In genomic region chr5:40483316-40483715, GRCh38 we compare ENCODE assay signal across 20 cellular contexts.
DNase-seq lines count a peak whose midpoint lies in the region; ATAC-seq and TF ChIP-seq lines count a peak whose summit lies in the region.
"Had no signal": no experiment of that assay in that cellular context is flagged by ENCODE, and none has a peak within 500 bp of the region (broad histone marks: within the 10 kb centered on the region; RNA-seq: fewer than 3 reads in every experiment).

No MANE protein-coding gene starts in this region.

- no peaks in the 10 kb centered on the region for H3K27me3 ChIP-seq in OCI-LY1 (ENCODE audit: insufficient read depth, low read length)
- H3K27me3 ChIP-seq: MG63 had no signal

- H3K9ac ChIP-seq in OCI-LY1 (ENCODE audit: low read length) = no peak overlapping the region

- H3K4me1 Mint-ChIP-seq in activated CD8-positive, alpha-beta T cell treated with anti-CD3 and anti-CD28 coated beads for 36 hours (ENCODE audit: low read depth) = peaks cover 80% of the 10 kb centered on the region
- H3K4me1 Mint-ChIP-seq in activated CD8-positive, alpha-beta T cell treated with anti-CD3 and anti-CD28 coated beads, Interleukin-2, amount 10 ng/mL, durations not matched to agents 7 days and 5 days (ENCODE audit: low read depth) = peaks cover 73% of the 10 kb centered on the region
- peaks cover 37 to 73% of the 10 kb centered on the region in 2 donors for H3K4me1 Mint-ChIP-seq in stimulated activated naive B cell treated with anti-CD40 and anti-IgM and Interleukin-4, amounts not matched to agents 10 μg/mL and 1 μg/mL and 100 μg/mL, for 72 hours

- H3F3A ChIP-seq in OCI-LY1 (ENCODE audit: insufficient read depth, low read length) = no peaks in the 10 kb centered on the region

- CTCF ChIA-PET in activated CD8-positive, alpha-beta T cell treated with anti-CD3 and anti-CD28 coated beads for 36 hours (lab: Charles Lee) = interaction anchor here (1.3 kb wide), 1 partner anchor 23 kb away, joined by 4 read pairs; no protein-coding TSS in a partner anchor
- CTCF ChIA-PET in activated CD8-positive, alpha-beta T cell treated with anti-CD3 and anti-CD28 coated beads, Interleukin-2, amount 10 ng/mL, durations not matched to agents 7 days and 5 days (lab: Charles Lee) = no interaction called here

- no peaks in the 10 kb centered on the region for H3K9me3 Mint-ChIP-seq in activated CD8-positive, alpha-beta T cell treated with anti-CD3 and anti-CD28 coated beads for 36 hours
- peaks cover 7% of the 10 kb centered on the region for H3K9me3 Mint-ChIP-seq in activated CD8-positive, alpha-beta T cell treated with anti-CD3 and anti-CD28 coated beads, Interleukin-2, amount 10 ng/mL, durations not matched to agents 7 days and 5 days (ENCODE audit: insufficient read depth)
- no peaks in the 10 kb centered on the region for H3K9me3 Mint-ChIP-seq in stimulated activated naive B cell treated with anti-CD40 and anti-IgM and Interleukin-4, amounts not matched to agents 10 μg/mL and 1 μg/mL and 100 μg/mL, for 72 hours

- H3K4me2 ChIP-seq in OCI-LY1 (ENCODE audit: low read length) = no peak overlapping the region
- H3K4me2 ChIP-seq: PC-9 had no signal

- H3K27ac ChIP-seq in OCI-LY1 (ENCODE audit: low read depth, low read length, poor library complexity, severe bottlenecking) = peak overlapping the region; percentile 24
- H3K27ac ChIP-seq: C4-2B, PC-9 had no signal

- H2AFZ ChIP-seq in OCI-LY1 (ENCODE audit: low read length) = no peak overlapping the region
- H2AFZ ChIP-seq: PC-9 had no signal

- intact Hi-C loops in activated CD8-positive, alpha-beta T cell treated with anti-CD3 and anti-CD28 coated beads for 36 hours (cut with micrococcal nuclease) = no loop called here

- ATAC-seq in activated CD8-positive, alpha-beta T cell treated with anti-CD3 and anti-CD28 coated beads for 36 hours = no peak
- no peak for ATAC-seq in activated CD8-positive, alpha-beta T cell treated with anti-CD3 and anti-CD28 coated beads, Interleukin-2, amount 10 ng/mL, durations not matched to agents 7 days and 5 days
- no peak for ATAC-seq in stimulated activated naive B cell treated with anti-CD40 and anti-IgM and Interleukin-4, amounts not matched to agents 10 μg/mL and 1 μg/mL and 100 μg/mL, for 72 hours (replicated peaks)
- no peak for ATAC-seq in HG03457 (IDR thresholded peaks at IDR 0.05; ENCODE audit: unreplicated experiment)
- no peak for ATAC-seq in GM21381 (IDR thresholded peaks at IDR 0.05; ENCODE audit: unreplicated experiment)
- ATAC-seq: HCT116; naive thymus-derived CD4-positive, alpha-beta T cell had no signal

- POLR2A ChIA-PET in activated CD8-positive, alpha-beta T cell treated with anti-CD3 and anti-CD28 coated beads for 36 hours (lab: Charles Lee) = no interaction called here
- POLR2A ChIA-PET in activated CD8-positive, alpha-beta T cell treated with anti-CD3 and anti-CD28 coated beads, Interleukin-2, amount 10 ng/mL, durations not matched to agents 7 days and 5 days (lab: Charles Lee) = no interaction called here

- H3K79me2 ChIP-seq in OCI-LY1 (ENCODE audit: insufficient read depth, low read length) = no peaks in the 10 kb centered on the region

- no peaks in the 10 kb centered on the region for H3K27me3 Mint-ChIP-seq in activated CD8-positive, alpha-beta T cell treated with anti-CD3 and anti-CD28 coated beads for 36 hours
- no peaks in the 10 kb centered on the region for H3K27me3 Mint-ChIP-seq in activated CD8-positive, alpha-beta T cell treated with anti-CD3 and anti-CD28 coated beads, Interleukin-2, amount 10 ng/mL, durations not matched to agents 7 days and 5 days (ENCODE audit: low read depth)
- no peaks in the 10 kb centered on the region for H3K27me3 Mint-ChIP-seq in stimulated activated naive B cell treated with anti-CD40 and anti-IgM and Interleukin-4, amounts not matched to agents 10 μg/mL and 1 μg/mL and 100 μg/mL, for 72 hours
- H3K27me3 Mint-ChIP-seq: naive thymus-derived CD4-positive, alpha-beta T cell had no signal

- peak overlapping the region; percentile 82 for H3K27ac Mint-ChIP-seq in activated CD8-positive, alpha-beta T cell treated with anti-CD3 and anti-CD28 coated beads for 36 hours
- no peak overlapping the region for H3K27ac Mint-ChIP-seq in activated CD8-positive, alpha-beta T cell treated with anti-CD3 and anti-CD28 coated beads, Interleukin-2, amount 10 ng/mL, durations not matched to agents 7 days and 5 days
- H3K27ac Mint-ChIP-seq in stimulated activated naive B cell treated with anti-CD40 and anti-IgM and Interleukin-4, amounts not matched to agents 10 μg/mL and 1 μg/mL and 100 μg/mL, for 72 hours = peak overlapping the region; percentile 10
- H3K27ac Mint-ChIP-seq: T-helper 2 cell treated with Interferon-gamma antibody and Interleukin-4, amounts not matched to agents 5 μg/mL and 100 μg/mL, for 36 hours had no signal

- H3K9me2 ChIP-seq in OCI-LY1 (ENCODE audit: low read depth, low read length) = no peaks in the 10 kb centered on the region

- H3K4me3 Mint-ChIP-seq in activated CD8-positive, alpha-beta T cell treated with anti-CD3 and anti-CD28 coated beads for 36 hours = no peak overlapping the region
- H3K4me3 Mint-ChIP-seq in activated CD8-positive, alpha-beta T cell treated with anti-CD3 and anti-CD28 coated beads, Interleukin-2, amount 10 ng/mL, durations not matched to agents 7 days and 5 days = no peak overlapping the region
- peak overlapping the region in 1 of 2 donors; percentile 50 for H3K4me3 Mint-ChIP-seq in stimulated activated naive B cell treated with anti-CD40 and anti-IgM and Interleukin-4, amounts not matched to agents 10 μg/mL and 1 μg/mL and 100 μg/mL, for 72 hours
- H3K4me3 Mint-ChIP-seq: T-helper 2 cell treated with Interferon-gamma antibody and Interleukin-4, amounts not matched to agents 5 μg/mL and 100 μg/mL, for 36 hours had no signal

- H3K9me3 ChIP-seq in OCI-LY1 (ENCODE audit: low read length) = no peaks in the 10 kb centered on the region

- no peaks in the 10 kb centered on the region for H3K36me3 Mint-ChIP-seq in activated CD8-positive, alpha-beta T cell treated with anti-CD3 and anti-CD28 coated beads for 36 hours (ENCODE audit: low read depth)
- H3K36me3 Mint-ChIP-seq in activated CD8-positive, alpha-beta T cell treated with anti-CD3 and anti-CD28 coated beads, Interleukin-2, amount 10 ng/mL, durations not matched to agents 7 days and 5 days (ENCODE audit: low read depth) = peaks cover under 1% of the 10 kb centered on the region
- H3K36me3 Mint-ChIP-seq in stimulated activated naive B cell treated with anti-CD40 and anti-IgM and Interleukin-4, amounts not matched to agents 10 μg/mL and 1 μg/mL and 100 μg/mL, for 72 hours = no peaks in the 10 kb centered on the region

- no peak overlapping the region for H3K4me3 ChIP-seq in OCI-LY1 (ENCODE audit: low read depth, low read length, poor library complexity, severe bottlenecking)
- H3K4me3 ChIP-seq in choroid plexus epithelial cell (ENCODE audit: low read depth, low read length) = no peak overlapping the region
- H3K4me3 ChIP-seq: MG63, PC-9, skin epidermis had no signal

- no peaks in the 10 kb centered on the region for H3K36me3 ChIP-seq in OCI-LY1 (ENCODE audit: insufficient read depth, low read length)
- H3K36me3 ChIP-seq: MG63 had no signal

- peaks cover 57% of the 10 kb centered on the region for H3K4me1 ChIP-seq in OCI-LY1 (ENCODE audit: insufficient read depth, low read length, severe bottlenecking)

- DNase-seq in activated CD8-positive, alpha-beta T cell treated with anti-CD3 and anti-CD28 coated beads for 36 hours = no peak
- no peak for DNase-seq in activated CD8-positive, alpha-beta T cell treated with anti-CD3 and anti-CD28 coated beads, Interleukin-2, amount 10 ng/mL, durations not matched to agents 7 days and 5 days
- DNase-seq in choroid plexus epithelial cell (ENCODE audit: low read depth) = peak; percentile 39
- no peak for DNase-seq in stimulated activated naive B cell treated with anti-CD40 and anti-IgM and Interleukin-4, amounts not matched to agents 10 μg/mL and 1 μg/mL and 100 μg/mL, for 72 hours
- no peak for DNase-seq in activated effector memory CD4-positive, alpha-beta T cell treated with anti-CD3 and anti-CD28 coated beads, Interleukin-2, amount 50 U/mL, for 16 hours
- DNase-seq: activated gamma-delta T cell treated with Interleukin-2 at 50 U/mL for 16 hours; anterior cingulate cortex; mesendoderm; MG63; naive thymus-derived CD4-positive, alpha-beta T cell; NCI-H146; stimulated activated CD4-positive, alpha-beta T cell treated with anti-CD3 and anti-CD28 coated beads, Interleukin-2, amount 100 ng/mL, for 48 hours had no signal

- H4K20me1 ChIP-seq in OCI-LY1 (ENCODE audit: insufficient read depth, low read length) = no peaks in the 10 kb centered on the region

- no peak for TF ChIP-seq CTCF in activated CD8-positive, alpha-beta T cell treated with anti-CD3 and anti-CD28 coated beads for 36 hours (IDR thresholded peaks at IDR 0.05)
- no peak for TF ChIP-seq CTCF in OCI-LY1 (IDR thresholded peaks at IDR 0.05; ENCODE audit: low read length)
- TF ChIP-seq CTCF in choroid plexus epithelial cell (conservative IDR thresholded peaks at IDR 0.05; ENCODE audit: low read depth, low read length) = no peak
